Comparison of ENCODE assay signal across 22 cellular contexts in genomic region chr16:52843386-52843785, GRCh38.
"Had no signal": no experiment of that assay in that cellular context is flagged by ENCODE, and none has a peak within 500 bp of the region (broad histone marks: within the 10 kb centered on the region; RNA-seq: fewer than 3 reads in every experiment).

No MANE protein-coding gene starts in this region.

- DNase-seq: stimulated activated CD4-positive, alpha-beta T cell treated with anti-CD3 and anti-CD28 coated beads, Interleukin-2, amount 100 ng/mL, for 48 hours; stimulated activated CD4-positive, alpha-beta T cell treated with anti-CD3 and anti-CD28 coated beads, Interleukin-4, amount 100 ng/mL, for 1 hour; stimulated activated CD4-positive, alpha-beta T cell treated with anti-CD3 and anti-CD28 coated beads, Interleukin-4, amount 100 ng/mL, for 24 hours; stimulated activated CD4-positive, alpha-beta T cell treated with anti-CD3 and anti-CD28 coated beads, Interleukin-4, amount 100 ng/mL, for 4 hours; stimulated activated CD8-positive, alpha-beta memory T cell treated with anti-CD3 and anti-CD28 coated beads, Interleukin-4, amount 100 ng/mL, for 48 hours; stimulated activated naive B cell treated with anti-CD40 and anti-IgM and Interleukin-4, amounts not matched to agents 10 μg/mL and 1 μg/mL and 100 μg/mL, for 72 hours; stimulated activated naive CD4-positive, alpha-beta T cell; stimulated activated naive CD4-positive, alpha-beta T cell treated with Interleukin-2 at 50 U/mL for 16 hours; stimulated activated naive CD8-positive, alpha-beta T cell treated with anti-CD3 and anti-CD28 coated beads, Interleukin-15, amount 100 ng/mL, for 72 hours; stimulated activated naive CD8-positive, alpha-beta T cell treated with anti-CD3 and anti-CD28 coated beads, Interleukin-15, Interleukin-2, amounts not matched to agents 100 U/mL and 50 U/mL, for 24 hours; stomach; substantia nigra; testis; thyroid gland; tibial artery; transverse colon; trophoblast cell; upper lobe of left lung; upper lobe of right lung; uterus had no signal

- ATAC-seq: stimulated activated effector memory CD8-positive, alpha-beta T cell treated with anti-CD3 and anti-CD28 coated beads, Interleukin-12 subunit alpha, Interleukin-12 subunit beta, amount 100 ng/mL, for 72 hours; stimulated activated memory B cell treated with anti-CD40 and anti-IgM and Interleukin-4, amounts not matched to agents 10 μg/mL and 1 μg/mL and 100 μg/mL, for 72 hours; stimulated activated naive B cell treated with anti-CD40 and anti-IgM and Interleukin-4, amounts not matched to agents 10 μg/mL and 1 μg/mL and 100 μg/mL, for 72 hours; stimulated activated naive CD8-positive, alpha-beta T cell treated with anti-CD3 and anti-CD28 coated beads, Interleukin-15, amount 100 ng/mL, for 72 hours; stimulated activated naive CD8-positive, alpha-beta T cell treated with anti-CD3 and anti-CD28 coated beads, Interleukin-15, Interleukin-2, amounts not matched to agents 100 U/mL and 50 U/mL, for 24 hours; upper lobe of right lung had no signal
